ENCODE assay signal across 12 cellular contexts in genomic region chr6:161301338-161301737, GRCh38. TPM values are rescaled to one million over a fixed set of nuclear protein-coding genes. Genes with fewer than 3 reads are reported as not detected.
DNase-seq lines count a peak whose midpoint lies in the region; ATAC-seq, FAIRE-seq and TF ChIP-seq lines count a peak whose summit lies in the region.
"Had no signal": no experiment of that assay in that cellular context is flagged by ENCODE, and none has a peak within 500 bp of the region (broad histone marks: within the 10 kb centered on the region; RNA-seq: fewer than 3 reads in every experiment).

No MANE protein-coding gene starts in this region.

- no peak overlapping the region for H2BK120ac ChIP-seq in mesendoderm (ENCODE audit: low read depth, low read length)

- H4K8ac ChIP-seq in mesendoderm (ENCODE audit: low read depth, low read length) = no peak overlapping the region

- DNase-seq in Daoy (ENCODE audit: low read depth) (peak; percentile 74), RWPE1 (ENCODE audit: low spot score) (peak; percentile 30), fibroblast of mammary gland (ENCODE audit: low read depth) (peak; percentile 70), mesendoderm (no peak), kidney (no peak), SW 1271 (lab: John Stamatoyannopoulos, UW) (no peak)
- no peak for DNase-seq in effector memory CD4-positive, alpha-beta T cell
- DNase-seq: NCI-H1092 treated with DMSO at 0.1 percent for 48 hours, NCI-H524 treated with DMSO at 0.1 percent for 48 hours, SHP77 treated with DMSO at 0.1 percent for 48 hours had no signal

- H3K4me1 ChIP-seq in mesendoderm (ENCODE audit: control insufficient read depth, low read depth, low read length) = no peaks in the 10 kb centered on the region
- no peaks in the 10 kb centered on the region for H3K4me1 ChIP-seq in kidney (ENCODE audit: control insufficient read depth in 1 of 2, insufficient read depth in 1 of 2, low read depth in 1 of 2, low read length in 2 of 2)
- no peaks in the 10 kb centered on the region for H3K4me1 ChIP-seq in effector memory CD4-positive, alpha-beta T cell (ENCODE audit: control insufficient read depth, insufficient read depth, low read length, poor library complexity, severe bottlenecking)

- ATAC-seq in HG03097 (IDR thresholded peaks at IDR 0.05; ENCODE audit: low FRiP score, unreplicated experiment) = no peak

- CTCF ChIA-PET in RWPE1 (lab: Yijun Ruan, JAX) = no interaction called here

- no CpG with 5 or more reads among the region's 2 CpGs for WGBS in mesendoderm (ENCODE audit: extremely low coverage, insufficient coverage, low lambda C conversion rate)

- TF ChIP-seq CTCF in RWPE1 (conservative IDR thresholded peaks at IDR 0.05; ENCODE audit: low read depth) (no peak), fibroblast of mammary gland (conservative IDR thresholded peaks at IDR 0.05; ENCODE audit: control insufficient read depth, insufficient read depth, low read depth, low read length) (no peak), kidney (IDR thresholded peaks at IDR 0.05; ENCODE audit: borderline replicate concordance, extremely low read depth, insufficient read depth) (no peak)

- no peak overlapping the region for H3K4me2 ChIP-seq in mesendoderm (ENCODE audit: low read length)

- H2BK5ac ChIP-seq in mesendoderm (ENCODE audit: low read length) = peak overlapping the region; percentile 29

- H3K9ac ChIP-seq in mesendoderm (ENCODE audit: low read length) = no peak overlapping the region
- H3K9ac ChIP-seq in kidney (ENCODE audit: low read length in 2 of 2) = no peak overlapping the region

- no peak overlapping the region for H3K18ac ChIP-seq in mesendoderm (ENCODE audit: low read length)

- FAIRE-seq in kidney (lab: Jason Lieb, UNC) = no peak

- no peaks in the 10 kb centered on the region for H3K27me3 ChIP-seq in mesendoderm (ENCODE audit: insufficient read depth, low read length, poor library complexity)
- no peaks in the 10 kb centered on the region for H3K27me3 ChIP-seq in effector memory CD4-positive, alpha-beta T cell (replicated peaks; ENCODE audit: control insufficient read depth, insufficient read depth, low read length, poor library complexity, severe bottlenecking)

- POLR2A ChIA-PET in RWPE1 (lab: Yijun Ruan, JAX; ENCODE audit: low non-redundant PET) = no interaction called here

- no peaks in the 10 kb centered on the region for H3K79me1 ChIP-seq in mesendoderm (ENCODE audit: low read length)

- no peak overlapping the region for H3K56ac ChIP-seq in mesendoderm (ENCODE audit: low read length)

- H3K4me3 ChIP-seq in fibroblast of mammary gland (ENCODE audit: control insufficient read depth, low read depth, low read length) (no peak overlapping the region), mesendoderm (ENCODE audit: low read length) (no peak overlapping the region), kidney (ENCODE audit: low read length in 2 of 2) (no peak overlapping the region)
- no peak overlapping the region for H3K4me3 ChIP-seq in effector memory CD4-positive, alpha-beta T cell (ENCODE audit: insufficient read depth, low read depth, low read length, poor library complexity, severe bottlenecking)

- peak overlapping the region; percentile 79 for H3K27ac ChIP-seq in RWPE1
- no peak overlapping the region for H3K27ac ChIP-seq in mesendoderm (ENCODE audit: low read depth, low read length)
- H3K27ac ChIP-seq in kidney (ENCODE audit: low read depth in 2 of 2, low read length in 2 of 2) = no peak overlapping the region
- H3K27ac ChIP-seq in effector memory CD4-positive, alpha-beta T cell (ENCODE audit: insufficient read depth, low read length, poor library complexity, severe bottlenecking) = no peak overlapping the region
- H3K27ac ChIP-seq: C4-2B had no signal

- H3K9me3 ChIP-seq in kidney (ENCODE audit: control insufficient read depth in 1 of 2, low read length in 2 of 2) = no peaks in the 10 kb centered on the region
- no peaks in the 10 kb centered on the region for H3K9me3 ChIP-seq in effector memory CD4-positive, alpha-beta T cell (ENCODE audit: control insufficient read depth, low read length)

- no peaks in the 10 kb centered on the region for H3K79me2 ChIP-seq in mesendoderm (ENCODE audit: control insufficient read depth, insufficient read depth, low read length)

- no peak overlapping the region for H3K4ac ChIP-seq in mesendoderm (ENCODE audit: low read depth, low read length)

- intact Hi-C loops in kidney (cut with DNase I) = no loop called here

- H2BK15ac ChIP-seq in mesendoderm (replicated peaks; ENCODE audit: low read depth) = no peak overlapping the region

- no peak overlapping the region for H4K5ac ChIP-seq in mesendoderm (ENCODE audit: low read length)

- no peak overlapping the region for H3K23ac ChIP-seq in mesendoderm (ENCODE audit: low read length)

- no peak overlapping the region for H2AK5ac ChIP-seq in mesendoderm (ENCODE audit: low read length)

- H3K36me3 ChIP-seq in mesendoderm (ENCODE audit: control insufficient read depth, insufficient read depth, low read length) = no peaks in the 10 kb centered on the region
- H3K36me3 ChIP-seq in kidney (ENCODE audit: control insufficient read depth in 1 of 2, insufficient read depth in 2 of 2, low read length in 2 of 2) = no peaks in the 10 kb centered on the region
- H3K36me3 ChIP-seq in effector memory CD4-positive, alpha-beta T cell (ENCODE audit: control insufficient read depth, insufficient read depth, low read length) = no peaks in the 10 kb centered on the region

RNA-seq across cellular contexts. Expression of gene AGPAT4, which starts 27.5 kb away (rescaled TPM):
- total RNA-seq in Daoy (2014; rRNA removed; shearing (Covaris generic)) = 5.5 and 8.4 TPM in 2 replicates
- 12.2 TPM for polyA plus RNA-seq in mesendoderm (2013, experiment 1 of 2)
- 10.8 TPM for polyA plus RNA-seq in mesendoderm (2013, experiment 2 of 2)
- 12.3 TPM for total RNA-seq in kidney
- 3.3 TPM for polyA plus RNA-seq in kidney (ENCODE audit: insufficient read depth, low read depth, low replicate concordance)

Comparison
In these comparisons a context has a peak if more than half of its experiments do, and no peak if none do; other contexts are left out.
1. DNase-seq: peak in Daoy (single experiment), RWPE1 (single experiment) and fibroblast of mammary gland (single experiment); none in mesendoderm (single experiment), kidney (single experiment), SW 1271 (0 of 2) and effector memory CD4-positive, alpha-beta T cell (0 of 3).